ENCODE assay signal across 15 cellular contexts in the genomic region with DNA sequence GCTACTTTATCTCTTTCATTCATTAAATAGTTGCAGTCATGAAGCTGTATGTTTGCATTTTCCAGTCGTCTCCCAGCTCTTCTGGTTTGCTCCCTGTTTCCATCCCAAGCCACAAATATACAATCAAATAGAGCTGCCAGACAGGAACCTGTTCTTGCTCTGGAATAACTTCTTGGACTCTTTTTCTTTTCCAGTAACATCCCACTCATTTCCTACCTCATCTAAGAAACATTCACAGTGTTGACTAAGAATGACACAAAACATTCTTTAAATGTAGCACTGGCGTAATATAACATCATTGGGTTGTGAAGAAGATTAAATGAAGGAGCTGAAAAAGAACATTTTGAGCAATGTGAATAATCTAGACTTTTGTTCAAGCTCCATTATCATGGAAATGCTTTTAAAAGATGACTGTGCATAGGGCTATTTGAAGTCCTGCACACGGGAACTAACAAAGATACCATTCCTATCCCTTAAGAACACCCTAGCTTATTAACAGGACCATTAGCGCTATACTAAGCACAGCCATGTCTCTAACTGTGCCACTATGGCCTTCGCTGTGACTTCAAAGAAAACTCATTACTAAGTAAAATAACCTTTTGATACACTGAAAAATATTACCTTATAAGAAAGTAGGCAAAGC.
A peak's percentile ranks its signal among the peaks of the same experiment; 100 is the strongest.
DNase-seq lines count a peak whose midpoint lies in the region; ATAC-seq and TF ChIP-seq lines count a peak whose summit lies in the region.
"Had no signal": no experiment of that assay in that cellular context is flagged by ENCODE, and none has a peak within 500 bp of the region (broad histone marks: within the 10 kb centered on the region; RNA-seq: fewer than 3 reads in every experiment).

No MANE protein-coding gene starts in this region.

- peak overlapping the region; percentile 56 for H3K4me2 ChIP-seq in smooth muscle cell
- H3K4me2 ChIP-seq in MM.1S (ENCODE audit: low read depth, low read length) = no peak overlapping the region

- intact Hi-C loops in heart left ventricle (cut with DNase I) = no loop called here

- no peak overlapping the region for H3K27ac Mint-ChIP-seq in natural killer cell treated with Interleukin-12 subunit alpha and Interleukin-12 subunit beta and Interleukin-15 and Interleukin-18, amount 100 ng/mL, for 72 hours
- H3K27ac Mint-ChIP-seq: effector memory CD8-positive, alpha-beta T cell; T-helper 17 cell had no signal

- DNase-seq in heart left ventricle (no peak), right atrium auricular region (ENCODE audit: low spot score) (no peak), adipocyte (ENCODE audit: low read depth) (peak; percentile 67), fibroblast of the aortic adventitia (ENCODE audit: low read depth) (peak; percentile 78), smooth muscle cell (lab: John Stamatoyannopoulos, UW; ENCODE audit: unreplicated experiment) (no peak), MM.1S (no peak)
- no peak for DNase-seq in natural killer cell treated with Interleukin-12 subunit alpha and Interleukin-12 subunit beta and Interleukin-15 and Interleukin-18, amount 100 ng/mL, for 72 hours (ENCODE audit: low spot score)
- DNase-seq: caudate nucleus; effector memory CD8-positive, alpha-beta T cell; glutamatergic neuron; RPMI8226; T-helper 17 cell had no signal

- H3K79me2 ChIP-seq in smooth muscle cell (ENCODE audit: low read depth) (no peaks in the 10 kb centered on the region), MM.1S (ENCODE audit: low read length) (no peaks in the 10 kb centered on the region)
- H3K79me2 ChIP-seq: parathyroid adenoma had no signal

- peaks cover 4% of the 10 kb centered on the region for H3K36me3 Mint-ChIP-seq in natural killer cell treated with Interleukin-12 subunit alpha and Interleukin-12 subunit beta and Interleukin-15 and Interleukin-18, amount 100 ng/mL, for 72 hours

- H3K27me3 ChIP-seq in heart left ventricle = no peaks in the 10 kb centered on the region
- H3K27me3 ChIP-seq in right atrium auricular region = no peaks in the 10 kb centered on the region
- H3K27me3 ChIP-seq in adipocyte (replicated peaks; ENCODE audit: control insufficient read depth, insufficient read depth, low read length) = no peaks in the 10 kb centered on the region
- no peaks in the 10 kb centered on the region for H3K27me3 ChIP-seq in smooth muscle cell (ENCODE audit: low read depth)
- no peaks in the 10 kb centered on the region for H3K27me3 ChIP-seq in MM.1S (replicated peaks; ENCODE audit: insufficient read depth, low read length)

- peaks cover 13% of the 10 kb centered on the region for H3F3A ChIP-seq in smooth muscle cell (ENCODE audit: low read depth)
- H3F3A ChIP-seq in MM.1S (ENCODE audit: insufficient read depth, low read length) = no peaks in the 10 kb centered on the region

- H2AFZ ChIP-seq in smooth muscle cell (ENCODE audit: low read depth) = peak overlapping the region; percentile 7
- H2AFZ ChIP-seq in MM.1S (ENCODE audit: low read length) = no peak overlapping the region
- H2AFZ ChIP-seq: parathyroid adenoma had no signal

- TF ChIP-seq POLR2A in heart left ventricle (IDR thresholded peaks at IDR 0.05) = no peak
- TF ChIP-seq POLR2A in GM18505 (IDR thresholded peaks at IDR 0.05; ENCODE audit: borderline replicate concordance, extremely low read depth, insufficient read depth, insufficient read length) = no peak

- ATAC-seq in heart left ventricle (peak; percentile 32 to 94 (median 48)), GM18505 (IDR thresholded peaks at IDR 0.05; ENCODE audit: unreplicated experiment) (no peak)
- no peak for ATAC-seq in natural killer cell treated with Interleukin-12 subunit alpha and Interleukin-12 subunit beta and Interleukin-15 and Interleukin-18, amount 100 ng/mL, for 72 hours
- ATAC-seq: effector memory CD8-positive, alpha-beta T cell; T-helper 17 cell had no signal

- no peaks in the 10 kb centered on the region for H3K27me3 Mint-ChIP-seq in natural killer cell treated with Interleukin-12 subunit alpha and Interleukin-12 subunit beta and Interleukin-15 and Interleukin-18, amount 100 ng/mL, for 72 hours
- H3K27me3 Mint-ChIP-seq: effector memory CD8-positive, alpha-beta T cell; T-helper 17 cell had no signal

- peaks cover 0 to 7% (median 0%) of the 10 kb centered on the region in 12 donors for H3K9me3 ChIP-seq in heart left ventricle
- no peaks in the 10 kb centered on the region for H3K9me3 ChIP-seq in right atrium auricular region
- H3K9me3 ChIP-seq in adipocyte (ENCODE audit: control insufficient read depth, low read length) = no peaks in the 10 kb centered on the region
- no peaks in the 10 kb centered on the region for H3K9me3 ChIP-seq in smooth muscle cell (replicated peaks; ENCODE audit: low read depth)
- no peaks in the 10 kb centered on the region for H3K9me3 ChIP-seq in MM.1S (replicated peaks; ENCODE audit: insufficient read depth, low read length)
- H3K9me3 ChIP-seq: thoracic aorta had no signal

- H3K4me3 Mint-ChIP-seq in natural killer cell treated with Interleukin-12 subunit alpha and Interleukin-12 subunit beta and Interleukin-15 and Interleukin-18, amount 100 ng/mL, for 72 hours = no peak overlapping the region
- H3K4me3 Mint-ChIP-seq: effector memory CD8-positive, alpha-beta T cell; T-helper 17 cell had no signal

- peak overlapping the region in 3 of 12 donors; percentile 14 to 37 (median 26) for H3K27ac ChIP-seq in heart left ventricle
- H3K27ac ChIP-seq in right atrium auricular region = peak overlapping the region in 1 of 2 donors; percentile 1
- H3K27ac ChIP-seq in smooth muscle cell (ENCODE audit: low read depth) = peak overlapping the region; percentile 89
- no peak overlapping the region for H3K27ac ChIP-seq in MM.1S (ENCODE audit: low read length)
- H3K27ac ChIP-seq: parathyroid adenoma had no signal

- H3K9ac ChIP-seq in adipocyte (ENCODE audit: low read length) = no peak overlapping the region
- H3K9ac ChIP-seq in smooth muscle cell (ENCODE audit: low read depth) = peak overlapping the region; percentile 38
- H3K9ac ChIP-seq in MM.1S (ENCODE audit: low read length) = no peak overlapping the region
- H3K9ac ChIP-seq: parathyroid adenoma had no signal

- H3K36me3 ChIP-seq in heart left ventricle = no peaks in the 10 kb centered on the region
- no peaks in the 10 kb centered on the region for H3K36me3 ChIP-seq in right atrium auricular region
- H3K36me3 ChIP-seq in adipocyte (ENCODE audit: control insufficient read depth, insufficient read depth, low read length, severe bottlenecking) = no peaks in the 10 kb centered on the region
- no peaks in the 10 kb centered on the region for H3K36me3 ChIP-seq in smooth muscle cell (ENCODE audit: low read depth)
- no peaks in the 10 kb centered on the region for H3K36me3 ChIP-seq in MM.1S (replicated peaks; ENCODE audit: insufficient read depth, low read length)
- H3K36me3 ChIP-seq: thoracic aorta had no signal

- H3K4me3 ChIP-seq in heart left ventricle (no peak overlapping the region), right atrium auricular region (no peak overlapping the region), adipocyte (ENCODE audit: low read length) (peak overlapping the region; percentile 9), fibroblast of the aortic adventitia (ENCODE audit: low read depth, low read length) (no peak overlapping the region), smooth muscle cell (no peak overlapping the region), MM.1S (ENCODE audit: low read length) (no peak overlapping the region)
- H3K4me3 ChIP-seq: thoracic aorta had no signal

- peaks cover 4% of the 10 kb centered on the region for H3K9me3 Mint-ChIP-seq in natural killer cell treated with Interleukin-12 subunit alpha and Interleukin-12 subunit beta and Interleukin-15 and Interleukin-18, amount 100 ng/mL, for 72 hours

- H3K9me2 ChIP-seq in MM.1S (replicated peaks; ENCODE audit: insufficient read depth, low read length) = no peaks in the 10 kb centered on the region

- H3K4me1 ChIP-seq in heart left ventricle (peaks cover 0 to 6% (median 0%) of the 10 kb centered on the region in 12 donors), right atrium auricular region (no peaks in the 10 kb centered on the region), adipocyte (ENCODE audit: control insufficient read depth, insufficient read depth, low read length) (peaks cover 17% of the 10 kb centered on the region), smooth muscle cell (ENCODE audit: low read depth) (peaks cover 15% of the 10 kb centered on the region), MM.1S (ENCODE audit: low read length) (peaks cover 24% of the 10 kb centered on the region)
- H3K4me1 ChIP-seq: parathyroid adenoma had no signal

- TF ChIP-seq CTCF in heart left ventricle (IDR thresholded peaks at IDR 0.05) (no peak), right atrium auricular region (IDR thresholded peaks at IDR 0.05) (no peak), fibroblast of the aortic adventitia (IDR thresholded peaks at IDR 0.05; ENCODE audit: insufficient read depth, low read length) (no peak), smooth muscle cell (IDR thresholded peaks at IDR 0.05; ENCODE audit: borderline replicate concordance, insufficient read depth, poor library complexity, severe bottlenecking) (no peak), MM.1S (IDR thresholded peaks at IDR 0.05; ENCODE audit: low read length) (no peak)

- H3K4me1 Mint-ChIP-seq in natural killer cell treated with Interleukin-12 subunit alpha and Interleukin-12 subunit beta and Interleukin-15 and Interleukin-18, amount 100 ng/mL, for 72 hours (ENCODE audit: low read depth in 2 of 2) = no peaks in the 10 kb centered on the region
- H3K4me1 Mint-ChIP-seq: T-helper 17 cell had no signal

- H4K20me1 ChIP-seq in smooth muscle cell (ENCODE audit: low read depth) (no peaks in the 10 kb centered on the region), MM.1S (ENCODE audit: insufficient read depth, low read length) (no peaks in the 10 kb centered on the region)

- 68 to 72% (median 70%) methylated on average over 5 of the region's 5 CpGs for WGBS in heart left ventricle, 4 donors
- 46% methylated on average over 5 of the region's 5 CpGs for WGBS in smooth muscle cell (ENCODE audit: low lambda C conversion rate)

Comparison
In these comparisons a context has a peak if more than half of its experiments do, and no peak if none do; other contexts are left out.
1. ATAC-seq: peak in heart left ventricle (4 of 4); none in natural killer cell treated with Interleukin-12 subunit alpha and Interleukin-12 subunit beta and Interleukin-15 and Interleukin-18, amount 100 ng/mL, for 72 hours (0 of 2) and GM18505 (single experiment).
2. DNase-seq: peak in adipocyte (single experiment) and fibroblast of the aortic adventitia (single experiment); none in heart left ventricle (0 of 5), right atrium auricular region (single experiment), smooth muscle cell (single experiment), natural killer cell treated with Interleukin-12 subunit alpha and Interleukin-12 subunit beta and Interleukin-15 and Interleukin-18, amount 100 ng/mL, for 72 hours (single experiment) and MM.1S (single experiment).